Comparison of ENCODE assay signal across 8 cellular contexts in the genomic region with DNA sequence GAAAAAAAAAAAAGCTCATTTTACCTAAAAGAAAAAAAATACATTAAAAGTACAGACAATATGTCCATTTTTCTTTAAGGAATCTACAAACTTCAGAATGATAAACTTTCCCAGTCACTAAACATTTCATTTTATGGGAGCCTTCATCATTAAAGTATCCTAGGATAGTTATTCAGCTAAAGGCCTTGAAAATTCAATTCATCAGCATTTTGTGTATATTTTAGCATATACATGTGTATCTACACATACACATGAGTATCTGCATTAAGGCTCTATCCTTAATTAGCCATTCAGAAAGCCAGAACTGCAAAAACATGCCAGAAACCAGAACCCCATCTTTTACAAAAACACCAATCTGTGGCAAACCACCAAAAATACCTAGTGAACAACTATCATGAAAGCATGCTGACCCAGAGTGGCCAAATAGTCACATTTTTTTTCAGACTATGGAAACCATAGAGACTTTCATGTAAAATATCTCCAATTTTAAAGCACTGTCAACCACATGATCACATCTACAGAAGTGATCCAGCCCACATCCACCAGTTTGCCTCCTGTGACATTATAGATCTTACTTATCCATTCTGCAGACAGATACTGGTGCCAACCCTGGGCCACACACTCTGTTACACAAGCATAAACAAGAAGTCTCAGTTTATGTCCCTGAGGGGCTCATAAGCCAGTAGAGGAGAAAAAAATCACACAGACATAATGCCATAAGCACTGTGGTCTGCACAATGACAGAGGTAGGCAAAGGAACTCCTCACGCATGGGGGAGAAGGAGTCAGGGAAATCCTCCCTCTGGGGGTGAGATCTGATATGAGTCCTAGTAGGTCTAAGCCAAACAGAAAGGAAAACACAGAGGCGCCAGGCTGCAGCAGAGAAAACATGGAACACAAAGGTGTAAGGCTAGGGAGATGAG.
DNase-seq lines count a peak whose midpoint lies in the region; ATAC-seq and TF ChIP-seq lines count a peak whose summit lies in the region.

No MANE protein-coding gene starts in this region.

- H3K9me3 Mint-ChIP-seq in activated T-cell treated with anti-CD3 and anti-CD28 coated beads, Interleukin-2, amount 50 U/mL, for 24 hours: no peaks in the 10 kb centered on the region
- H3K9me3 Mint-ChIP-seq in activated T-helper 17 cell treated with anti-CD3 and anti-CD28 coated beads, Interleukin-2, amount 50 U/mL, for 72 hours: no peaks in the 10 kb centered on the region
- H3K9me3 Mint-ChIP-seq in stimulated activated effector memory CD8-positive, alpha-beta T cell treated with anti-CD3 and anti-CD28 coated beads, Interleukin-12 subunit alpha, Interleukin-12 subunit beta, amount 100 ng/mL, for 72 hours: no peaks in the 10 kb centered on the region
- H3K9me3 Mint-ChIP-seq in CD14-positive monocyte: no peaks in the 10 kb centered on the region

- H3K4me1 Mint-ChIP-seq in activated T-cell treated with anti-CD3 and anti-CD28 coated beads, Interleukin-2, amount 50 U/mL, for 24 hours (ENCODE audit: low read depth): peaks cover 69% of the 10 kb centered on the region
- peaks cover 32% of the 10 kb centered on the region for H3K4me1 Mint-ChIP-seq in activated T-helper 17 cell treated with anti-CD3 and anti-CD28 coated beads, Interleukin-2, amount 50 U/mL, for 72 hours
- peaks cover 57% of the 10 kb centered on the region for H3K4me1 Mint-ChIP-seq in stimulated activated effector memory CD8-positive, alpha-beta T cell treated with anti-CD3 and anti-CD28 coated beads, Interleukin-12 subunit alpha, Interleukin-12 subunit beta, amount 100 ng/mL, for 72 hours
- H3K4me1 Mint-ChIP-seq in CD14-positive monocyte: peaks cover 10% of the 10 kb centered on the region

- no peak overlapping the region for H3K4me3 Mint-ChIP-seq in activated T-cell treated with anti-CD3 and anti-CD28 coated beads, Interleukin-2, amount 50 U/mL, for 24 hours
- peak overlapping the region; percentile 44 for H3K4me3 Mint-ChIP-seq in activated T-helper 17 cell treated with anti-CD3 and anti-CD28 coated beads, Interleukin-2, amount 50 U/mL, for 72 hours
- H3K4me3 Mint-ChIP-seq in stimulated activated effector memory CD8-positive, alpha-beta T cell treated with anti-CD3 and anti-CD28 coated beads, Interleukin-12 subunit alpha, Interleukin-12 subunit beta, amount 100 ng/mL, for 72 hours: peak overlapping the region; percentile 10
- H3K4me3 Mint-ChIP-seq in CD14-positive monocyte: no peak overlapping the region

- peak overlapping the region; percentile 38 for H3K27ac Mint-ChIP-seq in activated T-cell treated with anti-CD3 and anti-CD28 coated beads, Interleukin-2, amount 50 U/mL, for 24 hours
- H3K27ac Mint-ChIP-seq in activated T-helper 17 cell treated with anti-CD3 and anti-CD28 coated beads, Interleukin-2, amount 50 U/mL, for 72 hours: peak overlapping the region; percentile 74
- no peak overlapping the region for H3K27ac Mint-ChIP-seq in stimulated activated effector memory CD8-positive, alpha-beta T cell treated with anti-CD3 and anti-CD28 coated beads, Interleukin-12 subunit alpha, Interleukin-12 subunit beta, amount 100 ng/mL, for 72 hours
- peak overlapping the region in 2 of 7 donors; percentile 19 to 21 for H3K27ac Mint-ChIP-seq in CD14-positive monocyte

- no peak for DNase-seq in activated T-cell treated with anti-CD3 and anti-CD28 coated beads, Interleukin-2, amount 50 U/mL, for 24 hours
- DNase-seq in activated T-cell treated with anti-CD3 and anti-CD28 coated beads for 4 hours (no peak), NCI-H2227 (lab: John Stamatoyannopoulos, UW; ENCODE audit: unreplicated experiment) (no peak), NCI-H1105 treated with DMSO at 0.1 percent for 48 hours (lab: John Stamatoyannopoulos, UW) (no peak), CD14-positive monocyte (ENCODE audit: low spot score) (no peak)
- peak in 1 of 2 donors; percentile 55 for DNase-seq in stimulated activated effector memory CD8-positive, alpha-beta T cell treated with anti-CD3 and anti-CD28 coated beads, Interleukin-12 subunit alpha, Interleukin-12 subunit beta, amount 100 ng/mL, for 72 hours (ENCODE audit: low spot score in 2 of 2)

- intact Hi-C loops in CD14-positive monocyte (cut with micrococcal nuclease): no loop called here

- no peak for TF ChIP-seq CTCF in CD14-positive monocyte (IDR thresholded peaks at IDR 0.05)

- ATAC-seq in HG03280 (IDR thresholded peaks at IDR 0.05; ENCODE audit: unreplicated experiment): peak; percentile 47
- peak; percentile 47 for ATAC-seq in activated T-helper 17 cell treated with anti-CD3 and anti-CD28 coated beads, Interleukin-2, amount 50 U/mL, for 72 hours (replicated peaks)
- peak; percentile 74 for ATAC-seq in stimulated activated effector memory CD8-positive, alpha-beta T cell treated with anti-CD3 and anti-CD28 coated beads, Interleukin-12 subunit alpha, Interleukin-12 subunit beta, amount 100 ng/mL, for 72 hours

- no peaks in the 10 kb centered on the region for H3K27me3 Mint-ChIP-seq in activated T-cell treated with anti-CD3 and anti-CD28 coated beads, Interleukin-2, amount 50 U/mL, for 24 hours
- H3K27me3 Mint-ChIP-seq in activated T-helper 17 cell treated with anti-CD3 and anti-CD28 coated beads, Interleukin-2, amount 50 U/mL, for 72 hours: no peaks in the 10 kb centered on the region
- H3K27me3 Mint-ChIP-seq in CD14-positive monocyte (ENCODE audit: low read depth in 3 of 3): no peaks in the 10 kb centered on the region

- no peaks in the 10 kb centered on the region for H3K36me3 Mint-ChIP-seq in activated T-cell treated with anti-CD3 and anti-CD28 coated beads, Interleukin-2, amount 50 U/mL, for 24 hours (ENCODE audit: low read depth)
- H3K36me3 Mint-ChIP-seq in activated T-helper 17 cell treated with anti-CD3 and anti-CD28 coated beads, Interleukin-2, amount 50 U/mL, for 72 hours (ENCODE audit: low read depth): no peaks in the 10 kb centered on the region
- no peaks in the 10 kb centered on the region for H3K36me3 Mint-ChIP-seq in stimulated activated effector memory CD8-positive, alpha-beta T cell treated with anti-CD3 and anti-CD28 coated beads, Interleukin-12 subunit alpha, Interleukin-12 subunit beta, amount 100 ng/mL, for 72 hours
- no peaks in the 10 kb centered on the region for H3K36me3 Mint-ChIP-seq in CD14-positive monocyte

Comparison
In these comparisons a context has a peak if more than half of its experiments do, and no peak if none do; other contexts are left out.
1. H3K4me3 Mint-ChIP-seq: peak in activated T-helper 17 cell treated with anti-CD3 and anti-CD28 coated beads, Interleukin-2, amount 50 U/mL, for 72 hours (single experiment) and stimulated activated effector memory CD8-positive, alpha-beta T cell treated with anti-CD3 and anti-CD28 coated beads, Interleukin-12 subunit alpha, Interleukin-12 subunit beta, amount 100 ng/mL, for 72 hours (single experiment); none in activated T-cell treated with anti-CD3 and anti-CD28 coated beads, Interleukin-2, amount 50 U/mL, for 24 hours (single experiment) and CD14-positive monocyte (0 of 2).
2. Peak in every context shown above with its lines, with median percentiles within 50 percentile points of each other: ATAC-seq.